In genomic region chr19:56140583-56141415, GRCh38 we compare ENCODE assay signal across 1 cellular context.
TF ChIP-seq lines count a peak whose summit lies in the region.

Gene ZNF444 (plus strand): TSS chr19:56141287. CDS start chr19:56146912, 5,625 bp downstream.

TF ChIP-seq in K562, 482 proteins besides CTCF, POLR2A, EP300 and RAD21 (continued from another document and continues in another):
- no peak for TF ChIP-seq TCF15 (CRISPR knock-in tag; IDR thresholded peaks at IDR 0.05)
- TF ChIP-seq NFYB (IDR thresholded peaks at IDR 0.05; ENCODE audit: extremely low read depth, insufficient read length): no peak
- TF ChIP-seq ZNF586 (CRISPR knock-in tag; conservative IDR thresholded peaks at IDR 0.05): no peak
- TF ChIP-seq KAT7 (CRISPR knock-in tag; IDR thresholded peaks at IDR 0.05; ENCODE audit: borderline replicate concordance): no peak
- TF ChIP-seq ZFP91 (CRISPR knock-in tag; IDR thresholded peaks at IDR 0.05): no peak
- TF ChIP-seq ZBTB1 (CRISPR knock-in tag; IDR thresholded peaks at IDR 0.05; ENCODE audit: borderline replicate concordance, low read depth): no peak
- TF ChIP-seq MAFF (IDR thresholded peaks at IDR 0.05; ENCODE audit: low read length): no peak
- TF ChIP-seq GMEB1 (CRISPR knock-in tag; IDR thresholded peaks at IDR 0.05): peak; percentile 81
- no peak for TF ChIP-seq TARDBP (IDR thresholded peaks at IDR 0.05)
- TF ChIP-seq NELFE (IDR thresholded peaks at IDR 0.05; ENCODE audit: insufficient read depth, insufficient read length): no peak
- no peak for TF ChIP-seq SMARCB1 (IDR thresholded peaks at IDR 0.05; ENCODE audit: insufficient read length, low read depth)
- peak; percentile 54; the same call in 1 of the 2 replicates for TF ChIP-seq PML (IDR thresholded peaks at IDR 0.05; ENCODE audit: low read length)
- TF ChIP-seq ZNF518B (CRISPR knock-in tag; IDR thresholded peaks at IDR 0.05): no peak
- TF ChIP-seq BHLHE40 (IDR thresholded peaks at IDR 0.05; ENCODE audit: low read length): no peak; the same call in 1 of the 2 replicates
- no peak for TF ChIP-seq ZC3H11A (IDR thresholded peaks at IDR 0.05; ENCODE audit: low read depth, low read length)
- no peak for TF ChIP-seq TFAP4 (CRISPR knock-in tag; IDR thresholded peaks at IDR 0.05; ENCODE audit: borderline replicate concordance)
- peak; percentile 93 for TF ChIP-seq ZHX1 (conservative IDR thresholded peaks at IDR 0.05; ENCODE audit: low read length)
- no peak for TF ChIP-seq MLLT1 (IDR thresholded peaks at IDR 0.05)
- no peak for TF ChIP-seq ELK1 (CRISPR knock-in tag; IDR thresholded peaks at IDR 0.05)
- TF ChIP-seq HMG20A (CRISPR knock-in tag; conservative IDR thresholded peaks at IDR 0.05): no peak
- no peak for TF ChIP-seq ZKSCAN8 (CRISPR knock-in tag; IDR thresholded peaks at IDR 0.05)
- no peak for TF ChIP-seq FOSL1 (tag; conservative IDR thresholded peaks at IDR 0.05)
- no peak; a peak in 1 of 4 replicates for TF ChIP-seq CSDE1 (IDR thresholded peaks at IDR 0.05)
- TF ChIP-seq HMBOX1 (IDR thresholded peaks at IDR 0.05): no peak
- peak; percentile 96 for TF ChIP-seq ZNF644 (tag; IDR thresholded peaks at IDR 0.05; ENCODE audit: low read depth)
- TF ChIP-seq SP1 (CRISPR knock-in tag; IDR thresholded peaks at IDR 0.05): peak; percentile 86
- TF ChIP-seq ZNF75A (CRISPR knock-in tag; IDR thresholded peaks at IDR 0.05): no peak
- peak in 1 of 2 experiments; percentile 39; a peak in 1 of 4 replicates for TF ChIP-seq HDAC1 (IDR thresholded peaks at IDR 0.05)
- peak; percentile 97 for TF ChIP-seq MTA1 (IDR thresholded peaks at IDR 0.05; ENCODE audit: borderline replicate concordance)
- no peak for TF ChIP-seq MEF2A (IDR thresholded peaks at IDR 0.05; ENCODE audit: control insufficient read depth, low read depth, low read length)
- TF ChIP-seq ZZZ3 (IDR thresholded peaks at IDR 0.05): no peak
- peak; percentile 82 for TF ChIP-seq ZBTB12 (CRISPR knock-in tag; IDR thresholded peaks at IDR 0.05)
- TF ChIP-seq JUND (IDR thresholded peaks at IDR 0.05; ENCODE audit: borderline replicate concordance, low read depth, low read length): peak; percentile 40; the same call in 1 of the 2 replicates
- no peak; the same call in 2 of the 3 replicates for TF ChIP-seq JUND (tag; IDR thresholded peaks at IDR 0.05; ENCODE audit: borderline replicate concordance, low read depth, low read length)
- TF ChIP-seq CBX3 (IDR thresholded peaks at IDR 0.05; ENCODE audit: borderline replicate concordance in 1 of 2, low read length in 2 of 2): no peak
- TF ChIP-seq ZNF584 (CRISPR knock-in tag; IDR thresholded peaks at IDR 0.05; ENCODE audit: low read depth): peak; percentile 83; the same call in 1 of the 2 replicates
- TF ChIP-seq KLF6 (CRISPR knock-in tag; IDR thresholded peaks at IDR 0.05; ENCODE audit: borderline replicate concordance): peak; percentile 45; the same call in 1 of the 2 replicates
- TF ChIP-seq TEAD1 (CRISPR knock-in tag; IDR thresholded peaks at IDR 0.05): peak; percentile 81 to 84
- TF ChIP-seq XRCC4 (IDR thresholded peaks at IDR 0.05; ENCODE audit: extremely low read depth, insufficient read depth, insufficient read length): no peak
- no peak for TF ChIP-seq FUS (optimal IDR thresholded peaks at IDR 0.05; ENCODE audit: low read depth, low read length)
- peak; percentile 84 for TF ChIP-seq POU5F1 (IDR thresholded peaks at IDR 0.05; ENCODE audit: borderline replicate concordance, low read depth, low read length, partially characterized antibody)
- no peak for TF ChIP-seq SMARCA5 (IDR thresholded peaks at IDR 0.05)
- 0 out of 4 replicates have a peak, but pooled peaks of 1 of the 2 experiments have one; percentile 22 for TF ChIP-seq NONO (IDR thresholded peaks at IDR 0.05; ENCODE audit: low read depth in 2 of 2, low read length in 1 of 2)
- TF ChIP-seq CBX1 (IDR thresholded peaks at IDR 0.05; ENCODE audit: low read depth): no peak
- TF ChIP-seq ZBTB2 (IDR thresholded peaks at IDR 0.05): peak; percentile 93
- TF ChIP-seq GABPB2 (CRISPR knock-in tag; conservative IDR thresholded peaks at IDR 0.05): no peak
- peak; percentile 81 for TF ChIP-seq ZNF444 (CRISPR knock-in tag; IDR thresholded peaks at IDR 0.05)
- no peak for TF ChIP-seq MCM3 (IDR thresholded peaks at IDR 0.05)
- TF ChIP-seq BACH1 (tag; IDR thresholded peaks at IDR 0.05): peak; percentile 84; the same call in 1 of the 2 replicates
- TF ChIP-seq SP2 (IDR thresholded peaks at IDR 0.05; ENCODE audit: extremely low read depth, low read depth, low read length, poor library complexity, severe bottlenecking): no peak
- peak; percentile 68 for TF ChIP-seq GABPA (tag; conservative IDR thresholded peaks at IDR 0.05; ENCODE audit: low read depth)
